ENCODE assay signal across 27 cellular contexts in genomic region chr13:48295271-48295670, GRCh38.
"Had no signal": no experiment of that assay in that cellular context is flagged by ENCODE, and none has a peak within 500 bp of the region (broad histone marks: within the 10 kb centered on the region; RNA-seq: fewer than 3 reads in every experiment).

No MANE protein-coding gene starts in this region.

- H3K9me3 ChIP-seq: left lung, lower lobe of right lung, pancreas, prostate gland, transverse colon, upper lobe of right lung had no signal

- H3K27ac ChIP-seq: left lung, lower lobe of right lung, pancreas, prostate gland, skin epidermis, transverse colon, upper lobe of right lung had no signal

- H3K9me3 Mint-ChIP-seq: immature natural killer cell; naive thymus-derived CD8-positive, alpha-beta T cell; nephron; neural crest cell; stimulated activated naive CD8-positive, alpha-beta T cell treated with anti-CD3 and anti-CD28 coated beads, Interleukin-15, Interleukin-2, amounts not matched to agents 100 ng/mL and 50 ng/mL, for 24 hours had no signal

- H3K27me3 ChIP-seq: left lung, pancreas, transverse colon, upper lobe of right lung had no signal

- H3K27me3 Mint-ChIP-seq: stimulated activated naive CD8-positive, alpha-beta T cell treated with anti-CD3 and anti-CD28 coated beads, Interleukin-15, Interleukin-2, amounts not matched to agents 100 ng/mL and 50 ng/mL, for 24 hours had no signal

- H3K4me3 Mint-ChIP-seq: immature natural killer cell; naive thymus-derived CD8-positive, alpha-beta T cell; nephron; neural crest cell; stimulated activated naive CD8-positive, alpha-beta T cell treated with anti-CD3 and anti-CD28 coated beads, Interleukin-15, Interleukin-2, amounts not matched to agents 100 ng/mL and 50 ng/mL, for 24 hours had no signal

- H3K36me3 ChIP-seq: left lung, lower lobe of right lung, pancreas, prostate gland, transverse colon, upper lobe of right lung had no signal

- H3K4me1 ChIP-seq: left lung, lower lobe of right lung, prostate gland, transverse colon, upper lobe of right lung had no signal

- H3K36me3 Mint-ChIP-seq: immature natural killer cell had no signal

- H3K4me1 Mint-ChIP-seq: immature natural killer cell, nephron had no signal

- H3K4me3 ChIP-seq: left lung, lower lobe of right lung, pancreas, prostate gland, skin epidermis, transverse colon, upper lobe of right lung had no signal

- H3K27ac Mint-ChIP-seq: immature natural killer cell; naive thymus-derived CD8-positive, alpha-beta T cell; nephron; stimulated activated naive CD8-positive, alpha-beta T cell treated with anti-CD3 and anti-CD28 coated beads, Interleukin-15, Interleukin-2, amounts not matched to agents 100 ng/mL and 50 ng/mL, for 24 hours had no signal

- ATAC-seq: left colon; left lung; naive thymus-derived CD8-positive, alpha-beta T cell; pancreas; right cardiac atrium; sciatic nerve had no signal

- DNase-seq: hippocampal formation; immature natural killer cell; kidney; left colon; left lung; lower lobe of right lung; mammary epithelial cell; mesenchymal stem cell; naive thymus-derived CD8-positive, alpha-beta T cell; nucleus accumbens; pancreas; posterior cingulate gyrus; retina; right cardiac atrium; stimulated activated CD4-positive, alpha-beta T cell treated with anti-CD3 and anti-CD28 coated beads, Interleukin-12 subunit alpha, Interleukin-12 subunit beta, amount 100 ng/mL, for 4 hours; stimulated activated CD4-positive, alpha-beta T cell treated with anti-CD3 and anti-CD28 coated beads, Interleukin-15, amount 100 ng/mL, for 24 hours; stimulated activated CD4-positive, alpha-beta T cell treated with anti-CD3 and anti-CD28 coated beads, Interleukin-2, amount 100 ng/mL, for 24 hours; stimulated activated CD4-positive, alpha-beta T cell treated with anti-CD3 and anti-CD28 coated beads, Interleukin-4, amount 100 ng/mL, for 1 hour; substantia nigra; transverse colon; upper lobe of right lung had no signal
